In the genomic region with DNA sequence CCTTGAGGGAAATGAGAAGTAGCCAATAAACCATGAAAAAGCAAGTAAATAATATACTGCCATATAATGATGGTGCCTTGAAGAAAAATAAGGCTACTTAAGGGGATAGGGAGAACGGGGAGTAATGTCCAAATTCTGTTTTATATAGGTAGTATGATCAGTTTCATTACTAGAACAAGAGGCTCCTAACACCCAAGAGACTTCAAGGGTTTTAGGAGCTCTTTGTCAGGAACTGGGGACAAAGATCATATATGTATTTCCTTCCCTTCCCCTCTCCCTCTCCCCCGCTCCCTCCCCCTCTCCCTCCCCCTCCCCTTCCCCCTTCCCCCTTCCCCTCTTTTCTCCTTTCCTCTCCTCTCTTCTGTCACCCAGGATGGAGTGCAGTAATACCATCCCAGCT, we compare ENCODE assay signal across 17 cellular contexts.
A peak's percentile ranks its signal among the peaks of the same experiment; 100 is the strongest.
DNase-seq lines count a peak whose midpoint lies in the region; ATAC-seq, FAIRE-seq and TF ChIP-seq lines count a peak whose summit lies in the region.
"Had no signal": no experiment of that assay in that cellular context is flagged by ENCODE, and none has a peak within 500 bp of the region (broad histone marks: within the 10 kb centered on the region; RNA-seq: fewer than 3 reads in every experiment).

No MANE protein-coding gene starts in this region.

- no peak for DNase-seq in HepG2 (ENCODE audit: low spot score)
- DNase-seq in right lobe of liver = no peak
- DNase-seq in K562 (ENCODE audit: extremely low read depth in 1 of 4, low spot score in 3 of 4) = no peak
- DNase-seq in NOMO-1 treated with DMSO at 0.1 percent for 48 hours (lab: John Stamatoyannopoulos, UW; ENCODE audit: unreplicated experiment) = no peak
- no peak for DNase-seq in NCI-H82 treated with DMSO at 0.1 percent for 48 hours (lab: John Stamatoyannopoulos, UW; ENCODE audit: unreplicated experiment)
- DNase-seq in DMS53 (lab: John Stamatoyannopoulos, UW) = no peak
- DNase-seq: 8988T; AML-193; CD4-positive, CD25-positive, alpha-beta regulatory T cell; DMS 273 treated with DMSO at 0.1 percent for 48 hours; DMS79; H7 had no signal

- no peaks in the 10 kb centered on the region for H3K9me1 ChIP-seq in K562 (ENCODE audit: control insufficient read depth, insufficient read depth, low read length)

- H3K4me2 ChIP-seq in HepG2 (ENCODE audit: low read depth, low read length) (no peak overlapping the region), K562 (ENCODE audit: insufficient read depth, low read length) (no peak overlapping the region)
- H3K4me2 ChIP-seq: BLaER1, GM23338 had no signal

- intact Hi-C loops in HepG2 (cut with micrococcal nuclease; ENCODE audit: unreplicated experiment) (no loop called here), right lobe of liver (cut with DNase I) (no loop called here), K562 (cut with micrococcal nuclease) (no loop called here)

- H3K36me3 ChIP-seq in HepG2 (replicated peaks in 1 of 2; ENCODE audit: control insufficient read depth in 1 of 2, insufficient read depth in 2 of 2, low read length in 2 of 2) = no peaks in the 10 kb centered on the region
- H3K36me3 ChIP-seq in right lobe of liver = no peaks in the 10 kb centered on the region
- H3K36me3 ChIP-seq in K562 (ENCODE audit: control insufficient read depth, insufficient read depth, low read length) = no peaks in the 10 kb centered on the region
- H3K36me3 ChIP-seq in rectal smooth muscle tissue (ENCODE audit: control insufficient read depth, insufficient read depth, low read length) = no peaks in the 10 kb centered on the region
- H3K36me3 ChIP-seq: BLaER1 had no signal

- TF ChIP-seq EP300 in HepG2 (IDR thresholded peaks at IDR 0.05; ENCODE audit: low read depth in 2 of 2, low read length in 2 of 2) (no peak), HepG2 (CRISPR knock-in tag; IDR thresholded peaks at IDR 0.05; ENCODE audit: borderline replicate concordance) (no peak), K562 (IDR thresholded peaks at IDR 0.05; ENCODE audit: low read length) (no peak)

- TF ChIP-seq RAD21 in HepG2 (CRISPR knock-in tag; IDR thresholded peaks at IDR 0.05) (no peak), K562 (CRISPR knock-in tag; conservative IDR thresholded peaks at IDR 0.05 in 1 of 2, IDR thresholded peaks at IDR 0.05 in 1 of 2) (no peak)

- POLR2A ChIA-PET in HepG2 (lab: Yijun Ruan, JAX) (no interaction called here), K562 (lab: Yijun Ruan, JAX) (no interaction called here)

- CTCF ChIA-PET in HepG2 (lab: Yijun Ruan, JAX; ENCODE audit: low intra/inter-chr PET ratio, low total read pairs) = no interaction called here
- CTCF ChIA-PET in K562 (lab: Yijun Ruan, JAX; ENCODE audit: low intra/inter-chr PET ratio) = no interaction called here

- H3K4me3 ChIP-seq in HepG2 (replicated peaks in 1 of 3; ENCODE audit: insufficient read depth in 1 of 3, low read depth in 2 of 3, low read length in 3 of 3) (no peak overlapping the region), right lobe of liver (no peak overlapping the region), K562 (no peak overlapping the region), rectal smooth muscle tissue (ENCODE audit: low read length) (no peak overlapping the region)
- H3K4me3 ChIP-seq: BLaER1, GM23338 had no signal

- no peak for FAIRE-seq in HepG2 (lab: Jason Lieb, UNC)
- FAIRE-seq in K562 (lab: Jason Lieb, UNC) = no peak
- FAIRE-seq: GM12892 had no signal

- no peak overlapping the region for H3K9ac ChIP-seq in HepG2 (ENCODE audit: insufficient read depth, low read depth, low read length)
- H3K9ac ChIP-seq in K562 (ENCODE audit: insufficient read depth in 1 of 2, low read depth in 2 of 2, low read length in 2 of 2) = no peak overlapping the region
- H3K9ac ChIP-seq in rectal smooth muscle tissue (ENCODE audit: low read length) = no peak overlapping the region
- H3K9ac ChIP-seq: BLaER1 had no signal

- 4% methylated on average over 2 of the region's 2 CpGs for WGBS in HepG2 (ENCODE audit: low lambda C conversion rate)
- 77% methylated on average over 2 of the region's 2 CpGs for WGBS in right lobe of liver (ENCODE audit: insufficient coverage, low coverage, low lambda C conversion rate, missing lambda C conversion rate)
- WGBS in K562 (ENCODE audit: insufficient coverage, low coverage, missing lambda C conversion rate) = 0% methylated on average over 1 of the region's 2 CpGs

- BruUV-seq in HepG2 (replicated peaks; lab: Mats Ljungman, UMichigan) (no TSS peak), K562 (replicated peaks; lab: Mats Ljungman, UMichigan) (no TSS peak)

- H4K20me1 ChIP-seq in HepG2 (ENCODE audit: insufficient read depth, low read length) (no peaks in the 10 kb centered on the region), K562 (replicated peaks; ENCODE audit: control insufficient read depth, insufficient read depth, low read length) (no peaks in the 10 kb centered on the region)
- H4K20me1 ChIP-seq: BLaER1 had no signal

- TF ChIP-seq CTCF in HepG2 (CRISPR knock-in tag; IDR thresholded peaks at IDR 0.05) (no peak), right lobe of liver (IDR thresholded peaks at IDR 0.05) (no peak), K562 (IDR thresholded peaks at IDR 0.05 in 2 of 3, conservative IDR thresholded peaks at IDR 0.05 in 1 of 3; ENCODE audit: insufficient read depth in 2 of 3, low read depth in 1 of 3, low read length in 3 of 3) (no peak)

- H2AFZ ChIP-seq in HepG2 (ENCODE audit: low read length) = no peak overlapping the region
- no peak overlapping the region for H2AFZ ChIP-seq in K562 (ENCODE audit: low read depth, low read length)
- H2AFZ ChIP-seq: GM23338 had no signal

- ATAC-seq in HepG2 (no peak), right lobe of liver (no peak), K562 (no peak)
- ATAC-seq: GM23338 had no signal

- TF ChIP-seq POLR2A in HepG2 (IDR thresholded peaks at IDR 0.05; ENCODE audit: insufficient read depth in 1 of 2, low read depth in 2 of 2, low read length in 2 of 2) = no peak
- no peak for TF ChIP-seq POLR2A in right lobe of liver (IDR thresholded peaks at IDR 0.05)
- TF ChIP-seq POLR2A in K562 (conservative IDR thresholded peaks at IDR 0.05) = no peak

- H3K9me3 ChIP-seq in HepG2 (ENCODE audit: low read length) = no peaks in the 10 kb centered on the region
- H3K9me3 ChIP-seq in right lobe of liver = no peaks in the 10 kb centered on the region
- H3K9me3 ChIP-seq in K562 (replicated peaks; ENCODE audit: control insufficient read depth, insufficient read depth, low read depth, low read length) = no peaks in the 10 kb centered on the region
- H3K9me3 ChIP-seq: BLaER1 had no signal

- H3K27ac ChIP-seq in HepG2 (ENCODE audit: extremely low read length, insufficient read depth, low read length) = no peak overlapping the region
- H3K27ac ChIP-seq in right lobe of liver = no peak overlapping the region
- no peak overlapping the region for H3K27ac ChIP-seq in K562 (ENCODE audit: extremely low read depth, low read depth, low read length)
- peak overlapping the region; percentile 32 for H3K27ac ChIP-seq in rectal smooth muscle tissue (ENCODE audit: low read depth, low read length)
- H3K27ac ChIP-seq: BLaER1, HL-60 had no signal

- 0 out of 2 replicates have a peak, but pooled peaks cover 6% of the 10 kb centered on the region for H3K4me1 ChIP-seq in HepG2 (ENCODE audit: insufficient read depth, low read length)
- peaks cover 0 to 5% (median 0%) of the 10 kb centered on the region in 4 donors for H3K4me1 ChIP-seq in right lobe of liver
- H3K4me1 ChIP-seq in K562 (replicated peaks in 1 of 2; ENCODE audit: control insufficient read depth in 2 of 2, insufficient read depth in 2 of 2, low read length in 2 of 2) = no peaks in the 10 kb centered on the region
- H3K4me1 ChIP-seq in rectal smooth muscle tissue (ENCODE audit: control insufficient read depth, insufficient read depth, low read length) = no peaks in the 10 kb centered on the region
- H3K4me1 ChIP-seq: BLaER1 had no signal

- in situ Hi-C loops in HepG2 (cut with HindIII; ENCODE audit: extremely low pct_ligation_motif_present, low pct_unique_long_range_greater_than_20kb) = no loop called here
- in situ Hi-C loops in K562 (cut with MboI) = no loop called here

- H3K27me3 ChIP-seq in HepG2 (ENCODE audit: control insufficient read depth in 1 of 2, insufficient read depth in 2 of 2, low read length in 2 of 2) = no peaks in the 10 kb centered on the region
- no peaks in the 10 kb centered on the region for H3K27me3 ChIP-seq in right lobe of liver
- no peaks in the 10 kb centered on the region for H3K27me3 ChIP-seq in K562 (ENCODE audit: control insufficient read depth in 2 of 2, insufficient read depth in 2 of 2, low read length in 2 of 2)
- H3K27me3 ChIP-seq in rectal smooth muscle tissue (ENCODE audit: control insufficient read depth, insufficient read depth, low read length) = no peaks in the 10 kb centered on the region
- H3K27me3 ChIP-seq: BLaER1 had no signal

- H3K79me2 ChIP-seq in HepG2 (ENCODE audit: insufficient read depth, low read length) = no peaks in the 10 kb centered on the region
- no peaks in the 10 kb centered on the region for H3K79me2 ChIP-seq in K562 (ENCODE audit: control insufficient read depth, insufficient read depth, low read length)

TF ChIP-seq in HepG2, 621 proteins besides CTCF, POLR2A, EP300 and RAD21:
- TF ChIP-seq BHLHE40 (IDR thresholded peaks at IDR 0.05; ENCODE audit: low read length) (no peak), HNRNPK (IDR thresholded peaks at IDR 0.05; ENCODE audit: low read depth, low read length, poor library complexity, severe bottlenecking) (peak; percentile 88)

TF ChIP-seq in K562, 482 proteins besides CTCF, POLR2A, EP300 and RAD21:
- TF ChIP-seq, protein P1, sequence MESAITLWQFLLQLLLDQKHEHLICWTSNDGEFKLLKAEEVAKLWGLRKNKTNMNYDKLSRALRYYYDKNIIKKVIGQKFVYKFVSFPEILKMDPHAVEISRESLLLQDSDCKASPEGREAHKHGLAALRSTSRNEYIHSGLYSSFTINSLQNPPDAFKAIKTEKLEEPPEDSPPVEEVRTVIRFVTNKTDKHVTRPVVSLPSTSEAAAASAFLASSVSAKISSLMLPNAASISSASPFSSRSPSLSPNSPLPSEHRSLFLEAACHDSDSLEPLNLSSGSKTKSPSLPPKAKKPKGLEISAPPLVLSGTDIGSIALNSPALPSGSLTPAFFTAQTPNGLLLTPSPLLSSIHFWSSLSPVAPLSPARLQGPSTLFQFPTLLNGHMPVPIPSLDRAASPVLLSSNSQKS (CRISPR knock-in tag; IDR thresholded peaks at IDR 0.05) = no peak
- TF ChIP-seq HNRNPK (IDR thresholded peaks at IDR 0.05; ENCODE audit: low read depth, low read length, poor library complexity, severe bottlenecking) = peak; percentile 59
TF ChIP-seq in K562: peak in this region for 1.
